In genomic region chr3:179015551-179016020, GRCh38 we compare ENCODE assay signal across 8 cellular contexts.
DNase-seq lines count a peak whose midpoint lies in the region; ATAC-seq and FAIRE-seq lines count a peak whose summit lies in the region.

No MANE protein-coding gene starts in this region.

- FAIRE-seq in GM18507 (lab: Jason Lieb, UNC) (peak; percentile 94), islet of Langerhans (lab: Jason Lieb, UNC) (peak; percentile 99)

- ATAC-seq in HG02885 (IDR thresholded peaks at IDR 0.05; ENCODE audit: poor library complexity, unreplicated experiment) = peak; percentile 71

- DNase-seq in AG20443 (ENCODE audit: low spot score) = peak; percentile 65
- no peak for DNase-seq in GM18507 (ENCODE audit: extremely low spot score, insufficient read length, low read depth)
- DNase-seq in NCI-H1417 treated with DMSO at 0.1 percent for 48 hours (lab: John Stamatoyannopoulos, UW) = peak; percentile 46
- peak; percentile 67 for DNase-seq in SKM-1 treated with dmso at 0.1 percent for 144 hours (lab: John Stamatoyannopoulos, UW; ENCODE audit: unreplicated experiment)
- DNase-seq in brain pericyte (ENCODE audit: low read depth, low spot score) = peak; percentile 65
- peak; percentile 40 for DNase-seq in stimulated activated CD8-positive, alpha-beta memory T cell treated with anti-CD3 and anti-CD28 coated beads, Interleukin-12 subunit alpha, Interleukin-12 subunit beta, amount 100 ng/mL, for 1 hour (ENCODE audit: low read depth)
